18 cellular contexts compared by ENCODE assay signal in genomic region chr1:184033711-184034167, GRCh38. TPM values are rescaled to one million over a fixed set of nuclear protein-coding genes. Genes with fewer than 3 reads are reported as not detected.
DNase-seq lines count a peak whose midpoint lies in the region; ATAC-seq and TF ChIP-seq lines count a peak whose summit lies in the region.
"Had no signal": no experiment of that assay in that cellular context is flagged by ENCODE, and none has a peak within 500 bp of the region (broad histone marks: within the 10 kb centered on the region; RNA-seq: fewer than 3 reads in every experiment).

No MANE protein-coding gene starts in this region.

- no peaks in the 10 kb centered on the region for H3K36me3 ChIP-seq in right atrium auricular region
- H3K36me3 ChIP-seq: BE2C, left lung, sigmoid colon had no signal

- no peak overlapping the region for H3K4me3 ChIP-seq in right atrium auricular region
- H3K4me3 ChIP-seq: left lung, sigmoid colon had no signal

- H3K27ac ChIP-seq in cingulate gyrus (ENCODE audit: low read depth, low read length): peak overlapping the region; percentile 63
- H3K27ac ChIP-seq in right atrium auricular region: peak overlapping the region in 1 of 2 donors; percentile 35
- H3K27ac ChIP-seq: KMS-11, left lung, sigmoid colon had no signal

- DNase-seq in ELR (ENCODE audit: low read depth) (peak; percentile 91), RKO (ENCODE audit: low spot score) (peak; percentile 52), pons (ENCODE audit: low spot score) (peak; percentile 90), NCI-H69 (lab: John Stamatoyannopoulos, UW) (no peak), right atrium auricular region (ENCODE audit: low spot score) (no peak)
- DNase-seq: activated CD4-positive, alpha-beta T cell treated with anti-CD3 and anti-CD28 coated beads, Interleukin-2, amount 10 ng/mL, durations not matched to agents 7 days and 5 days; activated T-cell treated with anti-CD3 and anti-CD28 coated beads, Interleukin-2, amount 50 U/mL, for 1 hour; BE2C; Calu3; effector memory CD8-positive, alpha-beta T cell; H7; left lung; NCI-H1105; NCI-H774; sigmoid colon had no signal

- no peaks in the 10 kb centered on the region for H3K27me3 ChIP-seq in right atrium auricular region
- H3K27me3 ChIP-seq: sigmoid colon had no signal

- ATAC-seq in GM21360 (IDR thresholded peaks at IDR 0.05; ENCODE audit: unreplicated experiment): no peak
- ATAC-seq: effector memory CD8-positive, alpha-beta T cell; left lung had no signal

- H3K9me3 ChIP-seq in right atrium auricular region: no peaks in the 10 kb centered on the region
- H3K9me3 ChIP-seq: BE2C, left lung, sigmoid colon had no signal

- H3K4me1 ChIP-seq in right atrium auricular region: peaks cover 0 to 14% of the 10 kb centered on the region in 2 donors
- H3K4me1 ChIP-seq: BE2C had no signal

- TF ChIP-seq CTCF in right atrium auricular region (IDR thresholded peaks at IDR 0.05): no peak

RNA-seq across cellular contexts. Expression of gene COLGALT2, which starts 3.8 kb away (rescaled TPM):
- 1 to 10 TPM; 4.2 to 4.9 TPM for total RNA-seq in right atrium auricular region

RNA-seq across cellular contexts. Expression of gene TSEN15, which starts 17.8 kb away (rescaled TPM):
- 10 to 100 TPM; 18.2 to 42.8 TPM for total RNA-seq in right atrium auricular region

Comparison
In these comparisons a context has a peak if more than half of its experiments do, and no peak if none do; other contexts are left out.
1. DNase-seq: peak in ELR (single experiment), RKO (single experiment) and pons (single experiment); none in NCI-H69 (single experiment) and right atrium auricular region (single experiment).